Comparison of ENCODE assay signal across 7 cellular contexts in genomic region chr7:100118388-100119074, GRCh38. TPM values are rescaled to one million over a fixed set of nuclear protein-coding genes. Genes with fewer than 3 reads are reported as not detected.
DNase-seq lines count a peak whose midpoint lies in the region; ATAC-seq and TF ChIP-seq lines count a peak whose summit lies in the region.

No MANE protein-coding gene starts in this region.

- no peaks in the 10 kb centered on the region for H3K27me3 ChIP-seq in HUES64 (ENCODE audit: insufficient read depth, low read length)
- no peaks in the 10 kb centered on the region for H3K27me3 ChIP-seq in stomach

- ATAC-seq in activated CD8-positive, alpha-beta T cell treated with anti-CD3 and anti-CD28 coated beads, Interleukin-2, amount 10 ng/mL, durations not matched to agents 7 days and 5 days: no peak

- no peaks in the 10 kb centered on the region for H3K9me3 Mint-ChIP-seq in activated CD8-positive, alpha-beta T cell treated with anti-CD3 and anti-CD28 coated beads, Interleukin-2, amount 10 ng/mL, durations not matched to agents 7 days and 5 days (ENCODE audit: insufficient read depth)

- H3K9me3 ChIP-seq in HUES64 (ENCODE audit: insufficient read depth, low read depth, low read length) (no peaks in the 10 kb centered on the region), stomach (no peaks in the 10 kb centered on the region)

- H3K27ac Mint-ChIP-seq in activated CD8-positive, alpha-beta T cell treated with anti-CD3 and anti-CD28 coated beads, Interleukin-2, amount 10 ng/mL, durations not matched to agents 7 days and 5 days: peak overlapping the region; percentile 95

- CTCF ChIA-PET in activated CD8-positive, alpha-beta T cell treated with anti-CD3 and anti-CD28 coated beads, Interleukin-2, amount 10 ng/mL, durations not matched to agents 7 days and 5 days (lab: Charles Lee): interaction anchor here (1.8 kb wide), 1 partner anchor 17 kb away, joined by 4 read pairs; the partner anchor contains the start of gene AP4M1

- POLR2A ChIA-PET in activated CD8-positive, alpha-beta T cell treated with anti-CD3 and anti-CD28 coated beads, Interleukin-2, amount 10 ng/mL, durations not matched to agents 7 days and 5 days (lab: Charles Lee): no interaction called here

- 17% methylated on average over 17 of the region's 18 CpGs for WGBS in HUES64
- WGBS in stomach, 5 donors: 18 to 21% (median 20%) methylated on average over 18 of the region's 18 CpGs

- H3K4me3 ChIP-seq in HUES64 (ENCODE audit: low read length) (peak overlapping the region; percentile 92), iPS-11a (ENCODE audit: low read depth, low read length) (peak overlapping the region; percentile 96), stomach (peak overlapping the region; percentile 73 to 95 (median 85))

- no peak for TF ChIP-seq EP300 in stomach (IDR thresholded peaks at IDR 0.05)

- no peak for DNase-seq in activated CD8-positive, alpha-beta T cell treated with anti-CD3 and anti-CD28 coated beads, Interleukin-2, amount 10 ng/mL, durations not matched to agents 7 days and 5 days
- DNase-seq in stomach (no peak), LoVo (ENCODE audit: low spot score) (no peak), NCI-H524 treated with DMSO at 0.1 percent for 48 hours (lab: John Stamatoyannopoulos, UW) (no peak), RPMI8226 (no peak)

- H3K4me1 ChIP-seq in HUES64 (ENCODE audit: insufficient read depth, low read length) (peaks cover 7% of the 10 kb centered on the region; the same call in 1 of the 2 replicates), stomach (peaks cover 24 to 40% (median 28%) of the 10 kb centered on the region in 4 donors)

- peak overlapping the region; percentile 97 for H3K9ac ChIP-seq in HUES64 (ENCODE audit: low read depth, low read length)

- intact Hi-C loops in stomach (cut with DNase I; ENCODE audit: low total_unique reads): no loop called here

- H3K36me3 ChIP-seq in HUES64 (ENCODE audit: insufficient read depth, low read length) (peaks cover 11% of the 10 kb centered on the region), stomach (peaks cover 3 to 19% (median 14%) of the 10 kb centered on the region in 4 donors)

- H3K36me3 Mint-ChIP-seq in activated CD8-positive, alpha-beta T cell treated with anti-CD3 and anti-CD28 coated beads, Interleukin-2, amount 10 ng/mL, durations not matched to agents 7 days and 5 days (ENCODE audit: low read depth): peaks cover 36% of the 10 kb centered on the region

- H3K4me1 Mint-ChIP-seq in activated CD8-positive, alpha-beta T cell treated with anti-CD3 and anti-CD28 coated beads, Interleukin-2, amount 10 ng/mL, durations not matched to agents 7 days and 5 days (ENCODE audit: low read depth): peaks cover 19% of the 10 kb centered on the region

- H3K4me3 Mint-ChIP-seq in activated CD8-positive, alpha-beta T cell treated with anti-CD3 and anti-CD28 coated beads, Interleukin-2, amount 10 ng/mL, durations not matched to agents 7 days and 5 days: peak overlapping the region; percentile 93

- no peak for TF ChIP-seq CTCF in stomach (IDR thresholded peaks at IDR 0.05)

- H3K27ac ChIP-seq in HUES64 (ENCODE audit: low read depth, low read length): peak overlapping the region; percentile 85
- H3K27ac ChIP-seq in stomach: peak overlapping the region; percentile 67 to 89 (median 84)

- H3K27me3 Mint-ChIP-seq in activated CD8-positive, alpha-beta T cell treated with anti-CD3 and anti-CD28 coated beads, Interleukin-2, amount 10 ng/mL, durations not matched to agents 7 days and 5 days (ENCODE audit: low read depth): no peaks in the 10 kb centered on the region

- no peak for TF ChIP-seq POLR2A in stomach (IDR thresholded peaks at IDR 0.05)

RNA-seq across cellular contexts. Expression of gene TAF6, which starts 0.6 kb away (rescaled TPM):
- 54.7 TPM for polyA plus RNA-seq in HUES64 (2013, experiment 1 of 2)
- polyA plus RNA-seq in HUES64 (2013, experiment 2 of 2): 68.6 TPM
- total RNA-seq in activated CD8-positive, alpha-beta T cell treated with anti-CD3 and anti-CD28 coated beads, Interleukin-2, amount 10 ng/mL, durations not matched to agents 7 days and 5 days: 10 to 100 TPM; 74.6 to 81.0 TPM
- total RNA-seq in stomach: 100 to 1,000 TPM in 1 of 5 donors, 10 to 100 TPM in 4; 15.4 to 106 (median 33.8) TPM
- 10 to 100 TPM; 22.0 to 29.8 (median 24.8) TPM for polyA plus RNA-seq in stomach

RNA-seq across cellular contexts. Expression of gene CNPY4, which starts 0.9 kb away (rescaled TPM):
- 10.8 TPM for polyA plus RNA-seq in HUES64 (2013, experiment 1 of 2)
- 13.5 TPM for polyA plus RNA-seq in HUES64 (2013, experiment 2 of 2)
- 10 to 100 TPM; 32.4 to 35.5 TPM for total RNA-seq in activated CD8-positive, alpha-beta T cell treated with anti-CD3 and anti-CD28 coated beads, Interleukin-2, amount 10 ng/mL, durations not matched to agents 7 days and 5 days
- total RNA-seq in stomach: 10 to 100 TPM in 2 of 5 donors, 1 to 10 TPM in 1, under 1 TPM in 2; 0.45 to 10.6 (median 7.1) TPM
- polyA plus RNA-seq in stomach: 1 to 10 TPM; 5.7 to 6.3 (median 5.8) TPM

RNA-seq across cellular contexts. Expression of gene MBLAC1, which starts 8.2 kb away (rescaled TPM):
- 1.2 TPM for polyA plus RNA-seq in HUES64 (2013, experiment 1 of 2)
- 1.3 TPM for polyA plus RNA-seq in HUES64 (2013, experiment 2 of 2)
- 1 to 10 TPM; 4.3 to 5.7 TPM for total RNA-seq in activated CD8-positive, alpha-beta T cell treated with anti-CD3 and anti-CD28 coated beads, Interleukin-2, amount 10 ng/mL, durations not matched to agents 7 days and 5 days
- total RNA-seq in stomach: 1 to 10 TPM in 2 of 5 donors, not detected in 3; 1.3 to 6.1 TPM
- 1 to 10 TPM; 1.3 to 4.2 (median 1.7) TPM for polyA plus RNA-seq in stomach

RNA-seq across cellular contexts. Expression of gene AP4M1, which starts 17.1 kb away (rescaled TPM):
- 14.9 TPM for polyA plus RNA-seq in HUES64 (2013, experiment 1 of 2)
- 11.3 TPM for polyA plus RNA-seq in HUES64 (2013, experiment 2 of 2)
- 10 to 100 TPM; 10.8 to 13.0 TPM for total RNA-seq in activated CD8-positive, alpha-beta T cell treated with anti-CD3 and anti-CD28 coated beads, Interleukin-2, amount 10 ng/mL, durations not matched to agents 7 days and 5 days
- total RNA-seq in stomach: 100 to 1,000 TPM in 1 of 5 donors, 10 to 100 TPM in 3, 1 to 10 TPM in 1; 8.4 to 103 (median 19.6) TPM
- polyA plus RNA-seq in stomach: 10 to 100 TPM; 14.7 to 24.3 (median 21.3) TPM

RNA-seq across cellular contexts. Expression of gene MCM7, which starts 17.3 kb away (rescaled TPM):
- polyA plus RNA-seq in HUES64 (2013, experiment 1 of 2): 226 TPM
- polyA plus RNA-seq in HUES64 (2013, experiment 2 of 2): 205 TPM
- 100 to 1,000 TPM; 364 to 375 TPM for total RNA-seq in activated CD8-positive, alpha-beta T cell treated with anti-CD3 and anti-CD28 coated beads, Interleukin-2, amount 10 ng/mL, durations not matched to agents 7 days and 5 days
- 100 to 1,000 TPM in 1 of 5 donors, 10 to 100 TPM in 4; 41.3 to 104 (median 88.9) TPM for total RNA-seq in stomach
- polyA plus RNA-seq in stomach: 10 to 100 TPM; 39.6 to 54.5 (median 46.4) TPM
